ENCODE assay signal across 1 cellular context in genomic region chr19:36915992-36916830, GRCh38.
TF ChIP-seq lines count a peak whose summit lies in the region.

ZNF568 (plus strand) TSS chr19:36916332; CDS start chr19:36922771, 6,439 bp downstream.
ZNF829 (minus strand) TSS chr19:36916291; CDS start chr19:36915167, 1,124 bp downstream.

TF ChIP-seq in IMR-90, 13 proteins besides CTCF, POLR2A, EP300 and RAD21 (continued from another document):
- no peak for TF ChIP-seq ELK1 (IDR thresholded peaks at IDR 0.05; ENCODE audit: borderline replicate concordance, low read depth, low read length)
- no peak for TF ChIP-seq NFE2L2 (IDR thresholded peaks at IDR 0.05; ENCODE audit: low read depth, low read length)
- TF ChIP-seq MXI1 (IDR thresholded peaks at IDR 0.05; ENCODE audit: borderline replicate concordance, low read depth, low read length), result peak; percentile 84; the same call in 1 of the 2 replicates
- peak; percentile 31; the same call in 1 of the 2 replicates for TF ChIP-seq SMC3 (IDR thresholded peaks at IDR 0.05; ENCODE audit: low read depth, low read length)
